In the genomic region with DNA sequence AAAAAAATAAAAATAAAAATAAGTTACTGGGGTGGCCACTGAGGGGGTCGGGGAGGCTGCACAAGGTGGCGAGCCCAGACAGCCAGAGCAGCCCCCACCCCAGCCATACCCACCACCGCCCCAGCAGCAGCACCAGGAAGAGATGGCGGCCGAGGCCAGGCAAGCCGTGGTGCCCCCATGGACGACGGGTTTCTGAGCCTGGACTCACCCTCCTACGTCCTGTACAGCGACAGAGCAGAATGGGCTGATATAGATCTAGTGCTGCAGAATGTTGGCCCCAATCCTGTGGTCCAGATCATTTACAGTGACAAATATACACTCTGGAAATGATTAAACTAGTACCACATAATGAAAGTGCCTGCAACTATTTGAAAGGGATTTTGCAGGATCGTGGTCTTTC, we compare ENCODE assay signal across 23 cellular contexts.
"Had no signal": no experiment of that assay in that cellular context is flagged by ENCODE, and none has a peak within 500 bp of the region (broad histone marks: within the 10 kb centered on the region; RNA-seq: fewer than 3 reads in every experiment).

No MANE protein-coding gene starts in this region.

- H3K27me3 ChIP-seq: esophagus squamous epithelium, stomach, thyroid gland, vagina had no signal

- H3K27ac ChIP-seq: coronary artery, esophagus squamous epithelium, lower lobe of right lung, parathyroid adenoma, stomach, thyroid gland, vagina had no signal

- H2AFZ ChIP-seq: parathyroid adenoma had no signal

- H3K9me3 ChIP-seq: esophagus squamous epithelium, lower lobe of right lung, mucosa of descending colon, stomach, thyroid gland, vagina had no signal

- DNase-seq: dermis blood vessel endothelial cell; effector memory CD4-positive, alpha-beta T cell; esophagus squamous epithelium; foreskin melanocyte; head of caudate nucleus; left cardiac atrium; left ventricle myocardium superior; lower lobe of right lung; mucosa of descending colon; naive B cell; stimulated activated CD4-positive, alpha-beta T cell treated with anti-CD3 and anti-CD28 coated beads, Interleukin-2, amount 100 ng/mL, for 24 hours; stimulated activated CD4-positive, alpha-beta T cell treated with anti-CD3 and anti-CD28 coated beads, Interleukin-4, amount 100 ng/mL, for 24 hours; stimulated activated naive CD4-positive, alpha-beta T cell treated with Interleukin-2 at 50 U/mL for 16 hours; stomach; thyroid gland; trophoblast cell had no signal

- ATAC-seq: left cardiac atrium; left ventricle myocardium superior; lower lobe of right lung; mucosa of descending colon; natural killer cell treated with Interleukin-12 subunit alpha and Interleukin-12 subunit beta and Interleukin-15 and Interleukin-18, amount 100 ng/mL, for 72 hours; sciatic nerve; stimulated activated effector memory CD8-positive, alpha-beta T cell treated with anti-CD3 and anti-CD28 coated beads, Interleukin-12 subunit alpha, Interleukin-12 subunit beta, amount 100 ng/mL, for 72 hours had no signal

- H3K4me2 ChIP-seq: smooth muscle cell had no signal

- H3K4me3 ChIP-seq: coronary artery, esophagus squamous epithelium, lower lobe of right lung, mucosa of descending colon, smooth muscle cell, stomach, thyroid gland, vagina had no signal

- H3K79me2 ChIP-seq: parathyroid adenoma had no signal

- H3K9ac ChIP-seq: parathyroid adenoma had no signal

- H3K4me1 ChIP-seq: esophagus squamous epithelium, lower lobe of right lung, thyroid gland, vagina had no signal

- H3K36me3 ChIP-seq: lower lobe of right lung, thyroid gland, vagina had no signal
